8 cellular contexts compared by ENCODE assay signal in the genomic region with DNA sequence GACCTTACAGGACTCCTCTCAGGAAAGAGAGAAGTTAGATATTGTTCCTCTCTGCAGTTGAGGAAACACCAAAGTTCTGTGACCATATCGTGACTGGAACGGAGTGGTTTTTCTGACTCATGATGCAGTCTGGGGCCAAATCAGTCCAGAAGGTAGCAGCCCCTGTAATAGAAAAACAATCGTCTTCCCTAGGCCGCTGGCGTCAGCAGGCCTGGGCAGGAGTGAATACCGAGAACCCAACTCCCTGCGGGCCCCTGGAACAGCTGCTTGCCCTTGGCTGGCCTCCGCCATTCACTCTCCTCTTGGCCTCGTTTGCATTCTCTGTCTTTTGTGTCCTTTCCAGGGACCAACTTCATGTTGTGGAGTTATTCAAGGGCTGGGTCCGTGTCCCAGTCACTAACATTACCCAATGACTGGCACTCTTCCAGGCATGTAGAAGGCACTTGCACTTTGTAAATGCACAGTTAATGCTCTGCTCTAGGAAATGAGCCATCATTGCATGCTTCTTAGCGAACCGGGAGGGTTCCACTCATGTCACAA. TPM values are rescaled to one million over a fixed set of nuclear protein-coding genes. Genes with fewer than 3 reads are reported as not detected.
DNase-seq lines count a peak whose midpoint lies in the region; ATAC-seq and TF ChIP-seq lines count a peak whose summit lies in the region.

No MANE protein-coding gene starts in this region.

- no peak overlapping the region for H3K4me3 ChIP-seq in HL-60 (replicated peaks; ENCODE audit: insufficient read depth, low read length)
- no peak overlapping the region for H3K4me3 ChIP-seq in WERI-Rb-1 (ENCODE audit: low read depth, low read length)

- no peak for TF ChIP-seq CTCF in HL-60 (IDR thresholded peaks at IDR 0.05; ENCODE audit: insufficient read depth, low read length)
- TF ChIP-seq CTCF in foreskin keratinocyte (conservative IDR thresholded peaks at IDR 0.05): no peak
- no peak for TF ChIP-seq CTCF in WERI-Rb-1 (IDR thresholded peaks at IDR 0.05; ENCODE audit: low read depth, low read length)

- intact Hi-C loops in sciatic nerve (cut with DNase I): no loop called here

- no peaks in the 10 kb centered on the region for H3K27me3 ChIP-seq in HL-60 (ENCODE audit: insufficient read depth, poor library complexity, severe bottlenecking)
- H3K27me3 ChIP-seq in foreskin keratinocyte: no peaks in the 10 kb centered on the region
- H3K27me3 ChIP-seq in WERI-Rb-1 (ENCODE audit: insufficient read depth, low read depth, severe bottlenecking): no peaks in the 10 kb centered on the region

- H3K4me1 ChIP-seq in foreskin keratinocyte: no peaks in the 10 kb centered on the region

- H3K36me3 ChIP-seq in WERI-Rb-1: no peaks in the 10 kb centered on the region

- peak overlapping the region; percentile 75 for H3K27ac ChIP-seq in HL-60 (replicated peaks)
- H3K27ac ChIP-seq in foreskin keratinocyte: no peak overlapping the region
- H3K27ac ChIP-seq in WERI-Rb-1: no peak overlapping the region

- H3K9me3 ChIP-seq in WERI-Rb-1 (ENCODE audit: severe bottlenecking): no peaks in the 10 kb centered on the region

- ATAC-seq in foreskin keratinocyte (peak; percentile 42), sciatic nerve (peak; percentile 97), HG02642 (IDR thresholded peaks at IDR 0.05; ENCODE audit: poor library complexity, unreplicated experiment) (no peak), HG02763 (IDR thresholded peaks at IDR 0.05; ENCODE audit: unreplicated experiment) (no peak)

- peak; percentile 82 to 93 for DNase-seq in HL-60 (ENCODE audit: low read depth in 1 of 2, low spot score in 1 of 2)
- peak; percentile 76 for DNase-seq in T1000 (lab: John Stamatoyannopoulos, UW)
- peak in 1 of 2 donors; percentile 37 for DNase-seq in foreskin keratinocyte
- peak; percentile 88 for DNase-seq in sciatic nerve (ENCODE audit: low spot score)
- no peak for DNase-seq in WERI-Rb-1
- no peak for DNase-seq in NCI-H2196 treated with DMSO at 0.1 percent for 48 hours (lab: John Stamatoyannopoulos, UW; ENCODE audit: unreplicated experiment)

RNA-seq across cellular contexts. Expression of gene CD101, which starts 10.9 kb away (rescaled TPM):
- 0.44 and 2.0 TPM in 2 replicates for total RNA-seq in foreskin keratinocyte
- polyA plus RNA-seq in foreskin keratinocyte: 0.79 and 1.3 TPM in 2 replicates
- total RNA-seq in sciatic nerve: 1.0 TPM

Comparison
In these comparisons a context has a peak if more than half of its experiments do, and no peak if none do; other contexts are left out.
1. DNase-seq: peak in HL-60 (2 of 2), T1000 (single experiment) and sciatic nerve (single experiment); none in WERI-Rb-1 (single experiment) and NCI-H2196 treated with DMSO at 0.1 percent for 48 hours (single experiment).
2. ATAC-seq: peak in foreskin keratinocyte (single experiment) and sciatic nerve (single experiment); none in HG02642 (single experiment) and HG02763 (single experiment).